Comparison of ENCODE assay signal across 10 cellular contexts in the genomic region with DNA sequence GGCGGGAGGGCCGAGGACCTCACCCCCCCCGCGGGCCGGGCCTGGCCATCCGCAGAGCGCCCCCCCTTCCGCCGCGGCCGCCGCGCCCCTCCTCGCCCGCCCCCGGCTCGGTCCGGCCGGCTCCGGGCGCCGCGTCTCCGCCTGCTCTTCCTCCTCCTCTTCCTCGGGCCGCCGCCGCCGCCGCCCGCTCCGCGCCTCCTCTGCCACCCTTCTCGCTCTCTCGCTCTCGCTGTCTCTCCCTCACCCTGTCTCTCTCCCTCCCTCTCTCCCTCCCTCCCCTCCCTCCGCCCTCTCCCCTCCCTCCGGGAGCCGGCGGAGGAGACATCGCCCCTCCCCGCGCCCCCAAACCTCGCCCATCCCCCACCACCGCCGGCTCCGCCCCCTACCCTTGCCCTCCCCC. TPM values are rescaled to one million over a fixed set of nuclear protein-coding genes. Genes with fewer than 3 reads are reported as not detected.
DNase-seq lines count a peak whose midpoint lies in the region; ATAC-seq and TF ChIP-seq lines count a peak whose summit lies in the region.
"Had no signal": no experiment of that assay in that cellular context is flagged by ENCODE, and none has a peak within 500 bp of the region (broad histone marks: within the 10 kb centered on the region; RNA-seq: fewer than 3 reads in every experiment).

A gene (minus strand): TSS at position 237 of the 400 bp plus-strand sequence. CDS start 2,883 bp downstream, outside the sequence.

- H3K36me3 ChIP-seq in gastrocnemius medialis = no peaks in the 10 kb centered on the region

- peaks cover 0 to 17% of the 10 kb centered on the region in 2 donors for H3K4me1 ChIP-seq in gastrocnemius medialis

- ATAC-seq in gastrocnemius medialis (no peak), GM21529 (IDR thresholded peaks at IDR 0.05; ENCODE audit: unreplicated experiment) (no peak)

- no peak within 1 kb of the TSS for H3K27ac ChIP-seq in gastrocnemius medialis

- H3K4me3 ChIP-seq in fibroblast of villous mesenchyme (ENCODE audit: low read depth, low read length) = peak within 1 kb of the TSS; percentile 43
- H3K4me3 ChIP-seq in gastrocnemius medialis = peak within 1 kb of the TSS; percentile 24 to 35 (median 28)

- DNase-seq in G401 (ENCODE audit: low spot score) (peak; percentile 12), RPMI8226 (peak; percentile 76), fibroblast of villous mesenchyme (ENCODE audit: low read depth) (no peak), gastrocnemius medialis (no peak), DMS153 treated with DMSO at 0.1 percent for 48 hours (lab: John Stamatoyannopoulos, UW; ENCODE audit: unreplicated experiment) (no peak), ureter (ENCODE audit: low spot score) (no peak)
- no peak for DNase-seq in activated T-cell treated with anti-CD3 and anti-CD28 coated beads, Interleukin-2, amount 50 U/mL, for 1 hour
- DNase-seq: activated gamma-delta T cell treated with Interleukin-2 at 50 U/mL for 16 hours, OCI-M1 had no signal

- in situ Hi-C loops in G401 (cut with HindIII; ENCODE audit: low sequenced_read_pairs) (no loop called here), gastrocnemius medialis (cut with MboI; ENCODE audit: low sequenced_read_pairs in 4 of 4) (no loop called here)

- TF ChIP-seq POLR2A in gastrocnemius medialis (IDR thresholded peaks at IDR 0.05) = no peak

- intact Hi-C loops in gastrocnemius medialis (cut with DNase I; ENCODE audit: low total_unique reads) = no loop called here

- peaks cover 13 to 54% (median 46%) of the 10 kb centered on the region in 3 donors for H3K27me3 ChIP-seq in gastrocnemius medialis

- TF ChIP-seq CTCF in fibroblast of villous mesenchyme (IDR thresholded peaks at IDR 0.05; ENCODE audit: insufficient read depth, low read depth, low read length) = no peak
- no peak for TF ChIP-seq CTCF in gastrocnemius medialis (IDR thresholded peaks at IDR 0.05 in 4 of 5, conservative IDR thresholded peaks at IDR 0.05 in 1 of 5)

- no peaks in the 10 kb centered on the region for H3K9me3 ChIP-seq in gastrocnemius medialis

RNA-seq across cellular contexts. Expression of the gene that starts here (rescaled TPM):
- total RNA-seq in G401 (2014; rRNA removed; shearing (Covaris generic)) = 14.0 and 16.4 TPM in 2 replicates
- total RNA-seq in fibroblast of villous mesenchyme (7.4 and 7.8 TPM in 2 replicates), gastrocnemius medialis (under 1 TPM in 1 of 4 donors, not detected in 3; 0.68 TPM), ureter (0.29 TPM)

Comparison
In these comparisons a context has a peak if more than half of its experiments do, and no peak if none do; other contexts are left out.
1. DNase-seq: peak in G401 (single experiment) and RPMI8226 (single experiment); none in fibroblast of villous mesenchyme (single experiment), gastrocnemius medialis (0 of 2), DMS153 treated with DMSO at 0.1 percent for 48 hours (single experiment), ureter (single experiment) and activated T-cell treated with anti-CD3 and anti-CD28 coated beads, Interleukin-2, amount 50 U/mL, for 1 hour (single experiment).